8 cellular contexts compared by ENCODE assay signal in genomic region chr12:6943719-6944380, GRCh38. TPM values are rescaled to one million over a fixed set of nuclear protein-coding genes. Genes with fewer than 3 reads are reported as not detected.
DNase-seq lines count a peak whose midpoint lies in the region; ATAC-seq and TF ChIP-seq lines count a peak whose summit lies in the region.

A gene with protein sequence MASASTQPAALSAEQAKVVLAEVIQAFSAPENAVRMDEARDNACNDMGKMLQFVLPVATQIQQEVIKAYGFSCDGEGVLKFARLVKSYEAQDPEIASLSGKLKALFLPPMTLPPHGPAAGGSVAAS (plus strand): TSS chr12:6944022. CDS start chr12:6944122, 100 bp downstream.
Gene RNU7-1, plus strand, starts transcription at chr12:6943816.

- peaks cover 24% of the 10 kb centered on the region for H3K36me3 Mint-ChIP-seq in activated naive CD8-positive, alpha-beta T cell treated with anti-CD3 and anti-CD28 coated beads, Interleukin-2, amount 50 U/mL, for 24 hours (ENCODE audit: low read depth)
- H3K36me3 Mint-ChIP-seq in glutamatergic neuron (ENCODE audit: unreplicated experiment) = peaks cover 8% of the 10 kb centered on the region

- H3K4ac ChIP-seq in trophoblast cell (ENCODE audit: low read depth, low read length) = peak within 1 kb of the TSS; percentile 44

- H3K4me3 ChIP-seq in GM12865 (ENCODE audit: low read depth, low read length) (peak within 1 kb of the TSS; percentile 72), trophoblast cell (ENCODE audit: low read depth, low read length) (peak within 1 kb of the TSS; percentile 76)

- peak within 1 kb of the TSS; percentile 99 for H3K27ac Mint-ChIP-seq in activated naive CD8-positive, alpha-beta T cell treated with anti-CD3 and anti-CD28 coated beads, Interleukin-2, amount 50 U/mL, for 24 hours
- peak within 1 kb of the TSS; percentile 99 for H3K27ac Mint-ChIP-seq in glutamatergic neuron (ENCODE audit: unreplicated experiment)

- no peaks in the 10 kb centered on the region for H3K27me3 Mint-ChIP-seq in activated naive CD8-positive, alpha-beta T cell treated with anti-CD3 and anti-CD28 coated beads, Interleukin-2, amount 50 U/mL, for 24 hours
- peaks cover 35% of the 10 kb centered on the region for H3K27me3 Mint-ChIP-seq in glutamatergic neuron (ENCODE audit: unreplicated experiment)

- no peak within 1 kb of the TSS for H2BK12ac ChIP-seq in trophoblast cell (ENCODE audit: low read length)

- peak within 1 kb of the TSS; percentile 71 for H4K91ac ChIP-seq in trophoblast cell (ENCODE audit: low read depth, low read length)

- H3K4me1 Mint-ChIP-seq in activated naive CD8-positive, alpha-beta T cell treated with anti-CD3 and anti-CD28 coated beads, Interleukin-2, amount 50 U/mL, for 24 hours = peaks cover 74% of the 10 kb centered on the region
- H3K4me1 Mint-ChIP-seq in glutamatergic neuron (ENCODE audit: low read depth, unreplicated experiment) = peaks cover 20% of the 10 kb centered on the region

- DNase-seq in GM12865 (ENCODE audit: low read depth) (peak; percentile 97), NCI-H1092 (lab: John Stamatoyannopoulos, UW) (peak; percentile 92), SK-MEL-5 (ENCODE audit: low read depth, low spot score) (peak; percentile 97), glutamatergic neuron (peak; percentile 79), trophoblast cell (peak; percentile 91 to 95), medulla oblongata (ENCODE audit: extremely low spot score) (no peak)
- peak; percentile 85 for DNase-seq in activated naive CD8-positive, alpha-beta T cell treated with anti-CD3 and anti-CD28 coated beads, Interleukin-2, amount 50 U/mL, for 24 hours

- peaks cover 2% of the 10 kb centered on the region for H3K79me2 ChIP-seq in trophoblast cell (ENCODE audit: control insufficient read depth, insufficient read depth, low read length, poor library complexity)

- H3K4me1 ChIP-seq in trophoblast cell (ENCODE audit: control insufficient read depth in 1 of 2, insufficient read depth in 2 of 2, low read length in 2 of 2) = peaks cover 9 to 12% of the 10 kb centered on the region in 2 experiments

- peak within 1 kb of the TSS; percentile 38 for H2AFZ ChIP-seq in trophoblast cell (ENCODE audit: insufficient read depth, low read length, poor library complexity)

- WGBS in trophoblast cell (ENCODE audit: extremely low coverage, insufficient coverage, insufficient read length) = no CpG with 5 or more reads among the region's 31 CpGs

- peak within 1 kb of the TSS; percentile 47 for H3K14ac ChIP-seq in trophoblast cell (ENCODE audit: low read length)

- peak within 1 kb of the TSS; percentile 81 for H3K4me2 ChIP-seq in trophoblast cell (ENCODE audit: low read length)

- H4K8ac ChIP-seq in trophoblast cell (ENCODE audit: low read depth, low read length) = peak within 1 kb of the TSS; percentile 63

- peak within 1 kb of the TSS; percentile 59 for H4K12ac ChIP-seq in trophoblast cell (ENCODE audit: low read depth, low read length)

- H3K4me3 Mint-ChIP-seq in activated naive CD8-positive, alpha-beta T cell treated with anti-CD3 and anti-CD28 coated beads, Interleukin-2, amount 50 U/mL, for 24 hours = peak within 1 kb of the TSS; percentile 87
- H3K4me3 Mint-ChIP-seq in glutamatergic neuron (ENCODE audit: unreplicated experiment) = peak within 1 kb of the TSS; percentile 97

- H3K36me3 ChIP-seq in trophoblast cell (ENCODE audit: control insufficient read depth in 1 of 2, insufficient read depth in 2 of 2, low read length in 2 of 2) = peaks cover 24 to 28% of the 10 kb centered on the region in 2 experiments

- peaks cover 15% of the 10 kb centered on the region for H3K79me1 ChIP-seq in trophoblast cell (ENCODE audit: low read length)

- H2AK5ac ChIP-seq in trophoblast cell (ENCODE audit: low read length) = peak within 1 kb of the TSS; percentile 6

- H3K27ac ChIP-seq in trophoblast cell (ENCODE audit: low read depth, low read length) = peak within 1 kb of the TSS; percentile 87

- in situ Hi-C loops in SK-MEL-5 (cut with HindIII; ENCODE audit: low pct_unique_long_range_greater_than_20kb, low sequenced_read_pairs) = no loop called here

- H3K9me3 ChIP-seq in trophoblast cell (ENCODE audit: insufficient read depth, low read depth, low read length) = peaks cover 2% of the 10 kb centered on the region

- TF ChIP-seq CTCF in GM12865 (IDR thresholded peaks at IDR 0.05; ENCODE audit: insufficient read depth, low read depth, low read length, missing control alignments) (no peak), glutamatergic neuron (IDR thresholded peaks at IDR 0.05; ENCODE audit: partially characterized antibody, unreplicated experiment) (no peak)

- peak within 1 kb of the TSS; percentile 31 for H3K18ac ChIP-seq in trophoblast cell (ENCODE audit: low read length)

- H2BK5ac ChIP-seq in trophoblast cell (ENCODE audit: low read depth, low read length, poor library complexity) = peak within 1 kb of the TSS; percentile 13

- peak; percentile 41 for ATAC-seq in HG02610 (IDR thresholded peaks at IDR 0.05; ENCODE audit: unreplicated experiment)
- peak; percentile 77 for ATAC-seq in activated naive CD8-positive, alpha-beta T cell treated with anti-CD3 and anti-CD28 coated beads, Interleukin-2, amount 50 U/mL, for 24 hours

- H3K9ac ChIP-seq in trophoblast cell (ENCODE audit: low read length) = peak within 1 kb of the TSS; percentile 76

- H3K27me3 ChIP-seq in trophoblast cell (ENCODE audit: insufficient read depth, low read length) = no peaks in the 10 kb centered on the region

- H2BK120ac ChIP-seq in trophoblast cell (ENCODE audit: insufficient read depth, low read length, poor library complexity) = peak within 1 kb of the TSS; percentile 28

- no peaks in the 10 kb centered on the region for H3K9me3 Mint-ChIP-seq in activated naive CD8-positive, alpha-beta T cell treated with anti-CD3 and anti-CD28 coated beads, Interleukin-2, amount 50 U/mL, for 24 hours
- peaks cover 22% of the 10 kb centered on the region for H3K9me3 Mint-ChIP-seq in glutamatergic neuron (ENCODE audit: unreplicated experiment)

- no peak within 1 kb of the TSS for H3K23ac ChIP-seq in trophoblast cell (ENCODE audit: low read length)

RNA-seq across cellular contexts. Expression of the first gene that starts in this region (rescaled TPM):
- 118 and 135 TPM in 2 replicates for total RNA-seq in SK-MEL-5 (2014; rRNA removed; shearing (Covaris generic))
- polyA plus RNA-seq in SK-MEL-5 (2015; cell fraction: cytosol; rRNA removed) = 121 and 213 TPM in 2 replicates
- polyA plus RNA-seq in SK-MEL-5 (2015; cell fraction: nucleus; rRNA removed) = 14.3 and 25.2 TPM in 2 replicates
- total RNA-seq in glutamatergic neuron (ENCODE audit: unreplicated experiment) = 184 TPM
- 141 and 142 TPM in 2 replicates for polyA plus RNA-seq in trophoblast cell (2013)

RNA-seq across cellular contexts. Expression of gene RNU7-1, which starts in this region (rescaled TPM):
- total RNA-seq in SK-MEL-5 (2014; rRNA removed; shearing (Covaris generic)) = not detected in 2 replicates
- not detected in 2 replicates for polyA plus RNA-seq in SK-MEL-5 (2015; cell fraction: cytosol; rRNA removed)
- not detected in 2 replicates for polyA plus RNA-seq in SK-MEL-5 (2015; cell fraction: nucleus; rRNA removed)
- not detected for total RNA-seq in glutamatergic neuron (ENCODE audit: unreplicated experiment)
- not detected in 2 replicates for polyA plus RNA-seq in trophoblast cell (2013)
